Comparison of ENCODE assay signal across 10 cellular contexts in the genomic region with DNA sequence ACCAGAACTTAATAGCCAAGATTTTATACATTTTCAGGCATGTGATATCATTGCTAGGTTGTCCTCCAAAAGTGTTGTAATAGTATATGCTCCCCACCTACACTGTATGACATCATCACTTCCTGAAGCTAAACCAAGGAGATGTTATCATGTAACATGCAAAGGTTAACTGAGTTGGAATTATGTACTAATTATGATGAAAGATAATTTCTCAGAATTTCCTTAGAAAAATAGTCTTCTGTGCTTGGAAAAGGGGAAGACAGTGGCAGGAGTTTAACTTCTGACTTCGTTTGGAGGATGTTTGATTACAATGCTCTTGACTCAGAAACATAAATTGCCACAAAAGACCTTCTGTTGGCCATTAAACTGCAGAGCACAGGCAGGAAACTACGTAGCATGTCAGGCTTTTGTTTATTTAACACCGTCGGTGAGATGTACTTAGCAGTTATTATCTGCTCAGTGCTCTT.
DNase-seq lines count a peak whose midpoint lies in the region; ATAC-seq, FAIRE-seq and TF ChIP-seq lines count a peak whose summit lies in the region.
"Had no signal": no experiment of that assay in that cellular context is flagged by ENCODE, and none has a peak within 500 bp of the region (broad histone marks: within the 10 kb centered on the region; RNA-seq: fewer than 3 reads in every experiment).

No MANE protein-coding gene starts in this region.

- no peaks in the 10 kb centered on the region for H3K9me3 ChIP-seq in GM12878 (replicated peaks; ENCODE audit: control insufficient read depth, insufficient read depth, low read length)

- no peak overlapping the region for H3K27ac ChIP-seq in GM12878 (ENCODE audit: control insufficient read depth, insufficient read depth)

- SMC1A ChIA-PET in GM12878 (lab: Charles Lee; ENCODE audit: uncharacterized antibody, unreplicated experiment), result no interaction called here

- BruUV-seq in GM12878 (replicated peaks; lab: Mats Ljungman, UMichigan), result no TSS peak

- H3K9me3 Mint-ChIP-seq in naive thymus-derived CD8-positive, alpha-beta T cell, result no peaks in the 10 kb centered on the region
- H3K9me3 Mint-ChIP-seq in stimulated activated memory B cell treated with anti-CD40 and anti-IgM and Interleukin-4, amounts not matched to agents 10 μg/mL and 1 μg/mL and 100 μg/mL, for 72 hours, result no peaks in the 10 kb centered on the region

- no peak for TF ChIP-seq RAD21 in GM12878 (IDR thresholded peaks at IDR 0.05; ENCODE audit: insufficient read depth, low read depth, low read length)

- CTCF ChIA-PET in GM12878 (lab: Yijun Ruan, JAX), result no interaction called here

- RAD21 ChIA-PET in GM12878 (lab: Charles Lee; ENCODE audit: unreplicated experiment), result no interaction called here

- no peaks in the 10 kb centered on the region for H3K36me3 ChIP-seq in GM12878 (ENCODE audit: control insufficient read depth in 2 of 2, insufficient read depth in 2 of 2, low read length in 1 of 2)

- no peak overlapping the region for H3K4me3 ChIP-seq in NB4 (ENCODE audit: low read depth, low read length)
- no peak overlapping the region for H3K4me3 ChIP-seq in GM12878

- DNase-seq in NCI-H2081 (lab: John Stamatoyannopoulos, UW) (peak; percentile 29 to 69), NCI-H2081 treated with DMSO at 0.1 percent for 48 hours (lab: John Stamatoyannopoulos, UW) (no peak), NB4 (ENCODE audit: low read depth) (peak; percentile 16), GM12878 (ENCODE audit: low read depth, low spot score) (no peak), anterior cingulate cortex (lab: John Stamatoyannopoulos, UW) (no peak)
- peak in 3 of 10 donors; percentile 2 to 39 (median 17) for DNase-seq in naive thymus-derived CD8-positive, alpha-beta T cell
- DNase-seq: ACHN; stimulated activated CD8-positive, alpha-beta memory T cell treated with anti-CD3 and anti-CD28 coated beads, Interleukin-4, amount 100 ng/mL, for 48 hours had no signal

- H3K27me3 Mint-ChIP-seq in naive thymus-derived CD8-positive, alpha-beta T cell, result peaks cover 0 to under 1% (median 0%) of the 10 kb centered on the region in 5 donors
- no peaks in the 10 kb centered on the region for H3K27me3 Mint-ChIP-seq in stimulated activated memory B cell treated with anti-CD40 and anti-IgM and Interleukin-4, amounts not matched to agents 10 μg/mL and 1 μg/mL and 100 μg/mL, for 72 hours

- H3K27me3 ChIP-seq in GM12878 (replicated peaks in 1 of 2; ENCODE audit: control insufficient read depth in 2 of 2, insufficient read depth in 2 of 2, low read length in 1 of 2), result no peaks in the 10 kb centered on the region; a peak in 1 of 4 replicates

- no peak for TF ChIP-seq EP300 in GM12878 (IDR thresholded peaks at IDR 0.05; ENCODE audit: borderline replicate concordance in 1 of 2, control insufficient read depth in 1 of 2, low read depth in 2 of 2, low read length in 2 of 2)

- H4K20me1 ChIP-seq in GM12878 (ENCODE audit: control insufficient read depth, insufficient read depth), result no peaks in the 10 kb centered on the region

- no peaks in the 10 kb centered on the region for H3K36me3 Mint-ChIP-seq in naive thymus-derived CD8-positive, alpha-beta T cell
- H3K36me3 Mint-ChIP-seq in stimulated activated memory B cell treated with anti-CD40 and anti-IgM and Interleukin-4, amounts not matched to agents 10 μg/mL and 1 μg/mL and 100 μg/mL, for 72 hours, result no peaks in the 10 kb centered on the region

- H3K4me2 ChIP-seq in GM12878 (ENCODE audit: control insufficient read depth, insufficient read depth), result no peak overlapping the region

- peaks cover 2 to 11% (median 11%) of the 10 kb centered on the region in 4 donors for H3K4me1 Mint-ChIP-seq in naive thymus-derived CD8-positive, alpha-beta T cell
- H3K4me1 Mint-ChIP-seq in stimulated activated memory B cell treated with anti-CD40 and anti-IgM and Interleukin-4, amounts not matched to agents 10 μg/mL and 1 μg/mL and 100 μg/mL, for 72 hours, result no peaks in the 10 kb centered on the region

- FAIRE-seq in GM12878 (lab: Jason Lieb, UNC), result no peak

- TF ChIP-seq CTCF in NB4 (IDR thresholded peaks at IDR 0.05; ENCODE audit: low read depth, low read length) (no peak), GM12878 (IDR thresholded peaks at IDR 0.05 in 2 of 3, conservative IDR thresholded peaks at IDR 0.05 in 1 of 3; ENCODE audit: control insufficient read depth in 2 of 3, extremely low read depth in 1 of 3, insufficient read depth in 1 of 3, low read depth in 3 of 3, low read length in 3 of 3) (no peak)

- POLR2A ChIA-PET in GM12878 (lab: Charles Lee), result no interaction called here
- POLR2A ChIA-PET in naive thymus-derived CD8-positive, alpha-beta T cell (lab: Charles Lee), result no interaction called here

- ATAC-seq in GM12878 (peak; percentile 45; the same call in 2 of the 3 replicates), esophagus mucosa (no peak)
- ATAC-seq in naive thymus-derived CD8-positive, alpha-beta T cell, result peak; percentile 50 to 86
- no peak for ATAC-seq in stimulated activated memory B cell treated with anti-CD40 and anti-IgM and Interleukin-4, amounts not matched to agents 10 μg/mL and 1 μg/mL and 100 μg/mL, for 72 hours

- in situ Hi-C loops in GM12878 (cut with MboI), result no loop called here

- H3K4me1 ChIP-seq in GM12878 (ENCODE audit: control insufficient read depth, insufficient read depth, low read length), result no peaks in the 10 kb centered on the region

- intact Hi-C loops in GM12878 (cut with micrococcal nuclease; ENCODE audit: unreplicated experiment), result no loop called here

- no peaks in the 10 kb centered on the region for H3K79me2 ChIP-seq in GM12878 (ENCODE audit: control insufficient read depth, insufficient read depth, low read length)

- no peak overlapping the region for H2AFZ ChIP-seq in GM12878 (ENCODE audit: control insufficient read depth, low read depth, low read length)

- no peak for TF ChIP-seq POLR2A in NB4 (IDR thresholded peaks at IDR 0.05; ENCODE audit: extremely low read depth, insufficient read length)
- no peak for TF ChIP-seq POLR2A in GM12878 (IDR thresholded peaks at IDR 0.05; ENCODE audit: low read depth, low read length)

- peak overlapping the region in 6 of 10 donors; percentile 36 to 75 (median 67) for H3K27ac Mint-ChIP-seq in naive thymus-derived CD8-positive, alpha-beta T cell
- H3K27ac Mint-ChIP-seq in stimulated activated memory B cell treated with anti-CD40 and anti-IgM and Interleukin-4, amounts not matched to agents 10 μg/mL and 1 μg/mL and 100 μg/mL, for 72 hours, result no peak overlapping the region

- WGBS in GM12878 (ENCODE audit: insufficient coverage, insufficient replicate concordance, low lambda C conversion rate, missing lambda C conversion rate), result 26% methylated on average over 4 of the region's 4 CpGs

- no peak overlapping the region for H3K9ac ChIP-seq in GM12878 (ENCODE audit: control insufficient read depth, insufficient read depth, low read length)

- H3K4me3 Mint-ChIP-seq in naive thymus-derived CD8-positive, alpha-beta T cell, result peak overlapping the region in 8 of 10 donors; percentile 16 to 62 (median 32)
- no peak overlapping the region for H3K4me3 Mint-ChIP-seq in stimulated activated memory B cell treated with anti-CD40 and anti-IgM and Interleukin-4, amounts not matched to agents 10 μg/mL and 1 μg/mL and 100 μg/mL, for 72 hours

TF ChIP-seq in GM12878, 131 proteins besides CTCF, POLR2A, EP300 and RAD21:
- no peak for TF ChIP-seq CHD1 (IDR thresholded peaks at IDR 0.05; ENCODE audit: low read depth, low read length)
- TF ChIP-seq ATF7 (IDR thresholded peaks at IDR 0.05; ENCODE audit: low read depth), result peak; percentile 89

Comparison
In these comparisons a context has a peak if more than half of its experiments do, and no peak if none do; other contexts are left out.
1. DNase-seq: peak in NCI-H2081 (2 of 2) and NB4 (single experiment); none in NCI-H2081 treated with DMSO at 0.1 percent for 48 hours (single experiment), GM12878 (single experiment) and anterior cingulate cortex (0 of 58).
2. ATAC-seq: peak in GM12878 (single experiment) and naive thymus-derived CD8-positive, alpha-beta T cell (2 of 2); none in stimulated activated memory B cell treated with anti-CD40 and anti-IgM and Interleukin-4, amounts not matched to agents 10 μg/mL and 1 μg/mL and 100 μg/mL, for 72 hours (single experiment) and esophagus mucosa (single experiment).